Comparison of ENCODE assay signal across 14 cellular contexts in genomic region chr6:31945154-31945506, GRCh38. TPM values are rescaled to one million over a fixed set of nuclear protein-coding genes. Genes with fewer than 3 reads are reported as not detected.
A peak's percentile ranks its signal among the peaks of the same experiment; 100 is the strongest.
DNase-seq lines count a peak whose midpoint lies in the region; ATAC-seq, FAIRE-seq and TF ChIP-seq lines count a peak whose summit lies in the region.
"Had no signal": no experiment of that assay in that cellular context is flagged by ENCODE, and none has a peak within 500 bp of the region (broad histone marks: within the 10 kb centered on the region; RNA-seq: fewer than 3 reads in every experiment).

No MANE protein-coding gene starts in this region.

- H3K27me3 ChIP-seq in Caco-2 (replicated peaks; ENCODE audit: control insufficient read depth, insufficient read depth, low read length) (no peaks in the 10 kb centered on the region), skeletal muscle satellite cell (ENCODE audit: control insufficient read depth, insufficient read depth, low read length) (peaks cover 18% of the 10 kb centered on the region), mesendoderm (ENCODE audit: insufficient read depth, low read length, poor library complexity) (no peaks in the 10 kb centered on the region)

- no peak overlapping the region for H2BK15ac ChIP-seq in mesendoderm (replicated peaks; ENCODE audit: low read depth)

- H3K79me2 ChIP-seq in mesendoderm (ENCODE audit: control insufficient read depth, insufficient read depth, low read length) = no peaks in the 10 kb centered on the region

- no TSS peak for BruUV-seq in Caco-2 (replicated peaks; lab: Mats Ljungman, UMichigan)

- intact Hi-C loops in Caco-2 (cut with micrococcal nuclease; ENCODE audit: unreplicated experiment) = loop anchor here (1.0 kb wide), 1 partner anchor 14 kb away; the partner anchor contains the start of gene SKIC2
- intact Hi-C loops in kidney (cut with DNase I) = no loop called here

- no peaks in the 10 kb centered on the region for H3K27me3 Mint-ChIP-seq in Caco-2 (ENCODE audit: insufficient read depth, unreplicated experiment)
- peaks cover 33% of the 10 kb centered on the region for H3K27me3 Mint-ChIP-seq in brain

- FAIRE-seq in kidney (lab: Jason Lieb, UNC) = no peak
- FAIRE-seq: GM18507 had no signal

- TF ChIP-seq CTCF in Caco-2 (IDR thresholded peaks at IDR 0.05; ENCODE audit: insufficient read depth in 1 of 2, low read depth in 1 of 2, low read length in 1 of 2, severe bottlenecking in 1 of 2, unreplicated experiment in 1 of 2) (no peak), brain (conservative IDR thresholded peaks at IDR 0.05) (no peak), kidney (IDR thresholded peaks at IDR 0.05; ENCODE audit: borderline replicate concordance, extremely low read depth, insufficient read depth) (no peak), GM10266 (IDR thresholded peaks at IDR 0.05; ENCODE audit: control insufficient read depth, insufficient read depth, low read depth, missing control alignments) (no peak)

- H3K4me1 ChIP-seq in Caco-2 (peaks cover 45% of the 10 kb centered on the region), kidney (ENCODE audit: control insufficient read depth in 1 of 2, insufficient read depth in 1 of 2, low read depth in 1 of 2, low read length in 2 of 2) (peaks cover 0 to 6% of the 10 kb centered on the region in 2 donors), skeletal muscle satellite cell (ENCODE audit: control insufficient read depth, insufficient read depth, low read length) (peaks cover 27% of the 10 kb centered on the region), mesendoderm (ENCODE audit: control insufficient read depth, low read depth, low read length) (no peaks in the 10 kb centered on the region)

- no peak overlapping the region for H3K18ac ChIP-seq in mesendoderm (ENCODE audit: low read length)

- no peak overlapping the region for H4K5ac ChIP-seq in mesendoderm (ENCODE audit: low read length)

- H3K79me1 ChIP-seq in mesendoderm (ENCODE audit: low read length) = no peaks in the 10 kb centered on the region

- CTCF ChIA-PET in Caco-2 (lab: Charles Lee) = interaction anchor here (0.7 to 1.2 kb wide), 5 partner anchors 13 to 185 kb away, joined by 3 to 5 read pairs (median 3); partner anchors contain the start of genes FKBPL and SKIC2

- H3K56ac ChIP-seq in mesendoderm (ENCODE audit: low read length) = no peak overlapping the region

- peak overlapping the region; percentile 58 for H3K4me3 Mint-ChIP-seq in Caco-2 (ENCODE audit: unreplicated experiment)
- no peak overlapping the region for H3K4me3 Mint-ChIP-seq in brain
- H3K4me3 Mint-ChIP-seq: immature natural killer cell had no signal

- peaks cover 21% of the 10 kb centered on the region for H3K36me3 Mint-ChIP-seq in Caco-2 (ENCODE audit: insufficient read depth, unreplicated experiment)
- no peaks in the 10 kb centered on the region for H3K36me3 Mint-ChIP-seq in brain

- POLR2A ChIA-PET in Caco-2 (lab: Charles Lee) = interaction anchor here (0.6 to 1.6 kb wide), 12 partner anchors 14 to 1027 kb away, joined by 3 to 19 read pairs (median 4); partner anchors contain the start of genes DXO, EHMT2, GPANK1 and HSPA1A

- H3K23ac ChIP-seq in mesendoderm (ENCODE audit: low read length) = no peak overlapping the region

- H3K9me3 ChIP-seq in Caco-2 (no peaks in the 10 kb centered on the region), kidney (ENCODE audit: control insufficient read depth in 1 of 2, low read length in 2 of 2) (no peaks in the 10 kb centered on the region), skeletal muscle satellite cell (replicated peaks; ENCODE audit: low read length) (no peaks in the 10 kb centered on the region)

- no peak overlapping the region for H2BK5ac ChIP-seq in mesendoderm (ENCODE audit: low read length)

- WGBS in mesendoderm (ENCODE audit: extremely low coverage, insufficient coverage, low lambda C conversion rate) = no CpG with 5 or more reads among the region's 9 CpGs

- no peak overlapping the region for H2AK5ac ChIP-seq in mesendoderm (ENCODE audit: low read length)

- H3K4me3 ChIP-seq in Caco-2 (ENCODE audit: low read depth, low read length) = no peak overlapping the region
- H3K4me3 ChIP-seq in kidney (ENCODE audit: low read length in 2 of 2) = peak overlapping the region in 1 of 2 donors; percentile 29
- H3K4me3 ChIP-seq in skeletal muscle satellite cell (ENCODE audit: low read length) = peak overlapping the region; percentile 29
- H3K4me3 ChIP-seq in mesendoderm (ENCODE audit: low read length) = no peak overlapping the region

- no peaks in the 10 kb centered on the region for H3K9me3 Mint-ChIP-seq in Caco-2 (ENCODE audit: unreplicated experiment)
- H3K9me3 Mint-ChIP-seq in brain = peaks cover 0 to 2% (median 0%) of the 10 kb centered on the region in 5 experiments
- H3K9me3 Mint-ChIP-seq: immature natural killer cell had no signal

- no peak for ATAC-seq in GM18519 (IDR thresholded peaks at IDR 0.05; ENCODE audit: low FRiP score, unreplicated experiment)

- H3K9ac ChIP-seq in kidney (ENCODE audit: low read length in 2 of 2) (peak overlapping the region in 1 of 2 donors; percentile 23), skeletal muscle satellite cell (ENCODE audit: low read depth, low read length) (no peak overlapping the region), mesendoderm (ENCODE audit: low read length) (no peak overlapping the region)

- H3K4ac ChIP-seq in mesendoderm (ENCODE audit: low read depth, low read length) = no peak overlapping the region

- H3K36me3 ChIP-seq in Caco-2 (ENCODE audit: control insufficient read depth, insufficient read depth, low read length) = no peaks in the 10 kb centered on the region
- no peaks in the 10 kb centered on the region for H3K36me3 ChIP-seq in kidney (ENCODE audit: control insufficient read depth in 1 of 2, insufficient read depth in 2 of 2, low read length in 2 of 2)
- H3K36me3 ChIP-seq in skeletal muscle satellite cell (ENCODE audit: insufficient read depth, low read length) = no peaks in the 10 kb centered on the region
- no peaks in the 10 kb centered on the region for H3K36me3 ChIP-seq in mesendoderm (ENCODE audit: control insufficient read depth, insufficient read depth, low read length)

- peaks cover 55% of the 10 kb centered on the region for H3K4me1 Mint-ChIP-seq in Caco-2 (ENCODE audit: low read depth, unreplicated experiment)
- H3K4me1 Mint-ChIP-seq in brain = peaks cover 12% of the 10 kb centered on the region
- H3K4me1 Mint-ChIP-seq: immature natural killer cell had no signal

- DNase-seq in Caco-2 (no peak), kidney (no peak), GF-D8 (lab: John Stamatoyannopoulos, UW) (no peak), mesendoderm (no peak), GM10266 (ENCODE audit: extremely low spot score) (no peak)
- DNase-seq: AML-193, amygdala, immature natural killer cell, NCI-H446 had no signal

- peak overlapping the region; percentile 69 to 78 for H3K27ac ChIP-seq in kidney (ENCODE audit: low read depth in 2 of 2, low read length in 2 of 2)
- no peak overlapping the region for H3K27ac ChIP-seq in mesendoderm (ENCODE audit: low read depth, low read length)
- H3K27ac ChIP-seq: HL-60 had no signal

- H2BK120ac ChIP-seq in mesendoderm (ENCODE audit: low read depth, low read length) = no peak overlapping the region

- H3K4me2 ChIP-seq in skeletal muscle satellite cell (ENCODE audit: low read length) (peak overlapping the region; percentile 85), mesendoderm (ENCODE audit: low read length) (no peak overlapping the region)

- H3K27ac Mint-ChIP-seq in Caco-2 (ENCODE audit: unreplicated experiment) = peak overlapping the region; percentile 94
- H3K27ac Mint-ChIP-seq in brain = peak overlapping the region in 3 of 5 experiments; percentile 48 to 74 (median 65)
- H3K27ac Mint-ChIP-seq: immature natural killer cell had no signal

- no peak overlapping the region for H4K8ac ChIP-seq in mesendoderm (ENCODE audit: low read depth, low read length)

RNA-seq across cellular contexts. Expression of gene CFB, which starts 0.8 kb away (rescaled TPM):
- total RNA-seq in Caco-2 (2022) (31.0 and 32.1 TPM in 2 replicates), kidney (200 TPM)
- polyA plus RNA-seq in brain (ENCODE audit: insufficient read depth, low read depth, low replicate concordance) (4.8 TPM), kidney (ENCODE audit: insufficient read depth, low read depth, low replicate concordance) (154 TPM)
- 4.8 and 10.3 TPM in 2 replicates for total RNA-seq in skeletal muscle satellite cell (2012; rRNA removed)
- polyA plus RNA-seq in mesendoderm (2013, experiment 1 of 2) = 0.04 TPM
- not detected for polyA plus RNA-seq in mesendoderm (2013, experiment 2 of 2)

RNA-seq across cellular contexts. Expression of gene NELFE, which starts 13.6 kb away (rescaled TPM):
- total RNA-seq in Caco-2 (2022) (75.3 and 82.0 TPM in 2 replicates), kidney (62.0 TPM)
- polyA plus RNA-seq in brain (ENCODE audit: insufficient read depth, low read depth, low replicate concordance) (200 TPM), kidney (ENCODE audit: insufficient read depth, low read depth, low replicate concordance) (83.0 TPM)
- total RNA-seq in skeletal muscle satellite cell (2012; rRNA removed) = 112 and 141 TPM in 2 replicates
- polyA plus RNA-seq in mesendoderm (2013, experiment 1 of 2) = 61.2 TPM
- 62.3 TPM for polyA plus RNA-seq in mesendoderm (2013, experiment 2 of 2)

RNA-seq across cellular contexts. Expression of gene SKIC2, which starts 13.8 kb away (rescaled TPM):
- 70.0 and 77.9 TPM in 2 replicates for total RNA-seq in Caco-2 (2022)
- 49.0 TPM for polyA plus RNA-seq in brain (ENCODE audit: insufficient read depth, low read depth, low replicate concordance)
- total RNA-seq in kidney = 67.8 TPM
- 55.0 TPM for polyA plus RNA-seq in kidney (ENCODE audit: insufficient read depth, low read depth, low replicate concordance)
- 63.6 and 73.0 TPM in 2 replicates for total RNA-seq in skeletal muscle satellite cell (2012; rRNA removed)
- polyA plus RNA-seq in mesendoderm (2013, experiment 1 of 2) = 19.4 TPM
- 20.0 TPM for polyA plus RNA-seq in mesendoderm (2013, experiment 2 of 2)

RNA-seq across cellular contexts. Expression of gene C2, which starts 17.6 kb away (rescaled TPM):
- total RNA-seq in Caco-2 (2022) = 4.8 and 4.9 TPM in 2 replicates
- polyA plus RNA-seq in brain (ENCODE audit: insufficient read depth, low read depth, low replicate concordance) = 5.5 TPM
- total RNA-seq in kidney = 38.7 TPM
- 84.0 TPM for polyA plus RNA-seq in kidney (ENCODE audit: insufficient read depth, low read depth, low replicate concordance)
- 0.51 and 1.7 TPM in 2 replicates for total RNA-seq in skeletal muscle satellite cell (2012; rRNA removed)
- 0.21 TPM for polyA plus RNA-seq in mesendoderm (2013, experiment 1 of 2)
- 0.22 TPM for polyA plus RNA-seq in mesendoderm (2013, experiment 2 of 2)

RNA-seq across cellular contexts. Expression of gene DXO, which starts 26.8 kb away (rescaled TPM):
- 22.4 and 23.7 TPM in 2 replicates for total RNA-seq in Caco-2 (2022)
- polyA plus RNA-seq in brain (ENCODE audit: insufficient read depth, low read depth, low replicate concordance) = 32.3 TPM
- 21.3 TPM for total RNA-seq in kidney
- 26.0 TPM for polyA plus RNA-seq in kidney (ENCODE audit: insufficient read depth, low read depth, low replicate concordance)
- 11.1 and 12.7 TPM in 2 replicates for total RNA-seq in skeletal muscle satellite cell (2012; rRNA removed)
- 10.6 TPM for polyA plus RNA-seq in mesendoderm (2013, experiment 1 of 2)
- polyA plus RNA-seq in mesendoderm (2013, experiment 2 of 2) = 11.7 TPM
